In the genomic region with DNA sequence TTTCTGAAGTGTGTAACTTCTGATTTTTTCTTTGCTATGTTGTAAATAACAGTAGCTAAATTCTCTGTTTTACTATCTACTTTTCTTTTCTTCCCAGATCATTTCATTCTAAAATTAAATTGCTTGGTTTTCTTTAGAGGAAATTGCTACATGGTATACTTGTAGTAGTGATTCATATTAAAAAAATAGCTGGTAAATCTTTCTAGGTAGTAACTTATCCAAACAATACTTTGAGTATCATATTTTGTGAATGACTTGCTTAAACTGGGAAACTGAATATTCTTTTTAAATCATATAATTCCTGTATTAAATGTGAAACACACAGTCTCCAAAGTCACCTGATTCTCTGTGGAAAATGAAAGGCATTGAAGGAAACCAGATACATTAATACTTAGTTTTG, we compare ENCODE assay signal across 23 cellular contexts.
"Had no signal": no experiment of that assay in that cellular context is flagged by ENCODE, and none has a peak within 500 bp of the region (broad histone marks: within the 10 kb centered on the region; RNA-seq: fewer than 3 reads in every experiment).

No MANE protein-coding gene starts in this region.

- ATAC-seq: activated CD4-positive, alpha-beta T cell treated with anti-CD3 and anti-CD28 coated beads for 36 hours; pancreas; stimulated activated naive B cell treated with anti-CD40 and anti-IgM and Interleukin-4, amounts not matched to agents 10 μg/mL and 1 μg/mL and 100 μg/mL, for 72 hours; upper lobe of right lung had no signal

- DNase-seq: activated CD4-positive, alpha-beta T cell treated with anti-CD3 and anti-CD28 coated beads for 36 hours; activated CD4-positive, CD25-positive, alpha-beta regulatory T cell; activated effector memory CD4-positive, alpha-beta T cell treated with anti-CD3 and anti-CD28 coated beads, Interleukin-2, amount 50 U/mL, for 16 hours; activated naive CD4-positive, alpha-beta T cell treated with anti-CD3 and anti-CD28 coated beads for 36 hours; activated naive CD8-positive, alpha-beta T cell treated with anti-CD3 and anti-CD28 coated beads for 36 hours; activated T-cell treated with anti-CD3 and anti-CD28 coated beads for 4 hours; brain microvascular endothelial cell; effector CD4-positive, alpha-beta T cell; esophagus squamous epithelium; head of caudate nucleus; hippocampal formation; naive B cell; nephron progenitor cell; pancreas; sigmoid colon; stimulated activated CD4-positive, alpha-beta T cell treated with anti-CD3 and anti-CD28 coated beads, Interleukin-15, amount 100 ng/mL, for 24 hours; stimulated activated CD4-positive, alpha-beta T cell treated with anti-CD3 and anti-CD28 coated beads, Interleukin-2, amount 100 ng/mL, for 24 hours; stimulated activated naive B cell treated with anti-CD40 and anti-IgM and Interleukin-4, amounts not matched to agents 10 μg/mL and 1 μg/mL and 100 μg/mL, for 72 hours; stomach; tibial artery; upper lobe of right lung had no signal

- H3K4me3 ChIP-seq: esophagus squamous epithelium, pancreas, prostate gland, sigmoid colon, stomach, tibial artery, upper lobe of right lung had no signal

- H3K4me1 ChIP-seq: esophagus squamous epithelium, pancreas, prostate gland, sigmoid colon, upper lobe of right lung had no signal

- H3K27ac ChIP-seq: brain microvascular endothelial cell, esophagus squamous epithelium, neutrophil, pancreas, prostate gland, sigmoid colon, stomach, tibial artery, upper lobe of right lung had no signal

- H3K9me3 ChIP-seq: esophagus squamous epithelium, neutrophil, pancreas, prostate gland, sigmoid colon, stomach, tibial artery, upper lobe of right lung had no signal

- H3K27me3 ChIP-seq: brain microvascular endothelial cell, esophagus squamous epithelium, neutrophil, pancreas, sigmoid colon, stomach, tibial artery, upper lobe of right lung had no signal

- H3K36me3 ChIP-seq: brain microvascular endothelial cell, pancreas, prostate gland had no signal
